ENCODE assay signal across 11 cellular contexts in the genomic region with DNA sequence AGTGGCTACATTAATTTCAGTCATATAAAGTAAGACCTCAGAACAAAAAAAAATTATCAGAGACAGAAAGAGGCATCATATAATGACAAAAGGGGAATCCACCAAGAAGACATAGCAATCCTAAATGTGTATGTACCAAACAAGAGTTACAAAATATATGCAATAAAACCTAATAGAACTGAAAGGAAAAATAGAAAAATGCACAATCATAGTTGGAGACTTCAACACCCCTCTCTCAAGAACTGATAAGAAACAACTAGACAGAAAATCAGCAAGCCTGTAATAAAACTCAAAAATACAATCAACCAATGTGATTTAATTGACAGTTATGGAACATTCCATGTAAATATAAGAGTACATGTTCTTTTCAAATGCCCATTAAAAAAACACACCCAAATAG.
"Had no signal": no experiment of that assay in that cellular context is flagged by ENCODE, and none has a peak within 500 bp of the region (broad histone marks: within the 10 kb centered on the region; RNA-seq: fewer than 3 reads in every experiment).

No MANE protein-coding gene starts in this region.

- H3K4me1 Mint-ChIP-seq: GM23338 had no signal

- H3K4me1 ChIP-seq: HAP-1 had no signal

- ATAC-seq: GM23338, HCT116 had no signal

- H3K4me3 Mint-ChIP-seq: GM23338, H9, HFFc6 had no signal

- H3K9me3 Mint-ChIP-seq: H9, HFFc6 had no signal

- H2AFZ ChIP-seq: GM23248, GM23338 had no signal

- H3K27ac Mint-ChIP-seq: GM23338, H9, HFFc6 had no signal

- H3K4me2 ChIP-seq: GM23338 had no signal

- H3K36me3 ChIP-seq: HAP-1 had no signal

- DNase-seq: GM23248, GOT3, H7, H9, HCEC 1CT, HFFc6 had no signal

- H3K9ac ChIP-seq: GM23248 had no signal

- H3K4me3 ChIP-seq: GM23248, GM23338, HAP-1 had no signal

- H3K9me3 ChIP-seq: HAP-1 had no signal

- FAIRE-seq: H1, H54 had no signal

- H3K27ac ChIP-seq: GM23248 had no signal
